In genomic region chr17:57894848-57895247, GRCh38 we compare ENCODE assay signal across 16 cellular contexts. TPM values are rescaled to one million over a fixed set of nuclear protein-coding genes. Genes with fewer than 3 reads are reported as not detected.
A peak's percentile ranks its signal among the peaks of the same experiment; 100 is the strongest.
DNase-seq lines count a peak whose midpoint lies in the region; ATAC-seq, FAIRE-seq and TF ChIP-seq lines count a peak whose summit lies in the region.
"Had no signal": no experiment of that assay in that cellular context is flagged by ENCODE, and none has a peak within 500 bp of the region (broad histone marks: within the 10 kb centered on the region; RNA-seq: fewer than 3 reads in every experiment).

No MANE protein-coding gene starts in this region.

- H3K9me3 ChIP-seq in HCT116 (ENCODE audit: control insufficient read depth in 1 of 2, insufficient read depth in 1 of 2, low read depth in 1 of 2, low read length in 2 of 2): no peaks in the 10 kb centered on the region; a peak in 1 of 4 replicates
- H3K9me3 ChIP-seq in GM12878 (replicated peaks; ENCODE audit: control insufficient read depth, insufficient read depth, low read length): no peaks in the 10 kb centered on the region
- H3K9me3 ChIP-seq in thoracic aorta: no peaks in the 10 kb centered on the region

- H3K4me2 ChIP-seq in HCT116 (ENCODE audit: low read length): peak overlapping the region; percentile 1; the same call in 1 of the 2 replicates
- no peak overlapping the region for H3K4me2 ChIP-seq in GM12878 (ENCODE audit: control insufficient read depth, insufficient read depth)

- no peaks in the 10 kb centered on the region for H3K9me2 ChIP-seq in HCT116 (ENCODE audit: insufficient read depth)

- CTCF ChIA-PET in HCT116 (lab: Charles Lee) (interaction anchor here (1.1 to 1.2 kb wide), 2 partner anchors 12 to 92 kb away, joined by 3 to 5 read pairs; no protein-coding TSS in a partner anchor), GM12878 (lab: Yijun Ruan, JAX) (interaction anchor here (0.8 to 9.4 kb wide), 7 partner anchors 34 to 652 kb away, joined by 3 to 92 read pairs (median 4); no protein-coding TSS in a partner anchor)
- CTCF ChIA-PET in activated CD4-positive, alpha-beta memory T cell treated with anti-CD3 and anti-CD28 coated beads for 36 hours (lab: Charles Lee): interaction anchor here (1.1 to 1.9 kb wide), 3 partner anchors 35 to 105 kb away, joined by 4 to 5 read pairs (median 4); no protein-coding TSS in a partner anchor

- no peaks in the 10 kb centered on the region for H3K27me3 Mint-ChIP-seq in mesothelial cell of epicardium (ENCODE audit: low read depth)
- peaks cover 2% of the 10 kb centered on the region for H3K27me3 Mint-ChIP-seq in activated CD4-positive, alpha-beta memory T cell treated with anti-CD3 and anti-CD28 coated beads for 36 hours
- H3K27me3 Mint-ChIP-seq: activated naive CD8-positive, alpha-beta T cell had no signal

- SMC1A ChIA-PET in GM12878 (lab: Charles Lee; ENCODE audit: uncharacterized antibody, unreplicated experiment): interaction anchor here (0.8 to 7.8 kb wide), 9 partner anchors 9 to 217 kb away, joined by 3 to 111 read pairs (median 4); no protein-coding TSS in a partner anchor

- H3K79me2 ChIP-seq in HCT116 (ENCODE audit: insufficient read depth, low read length) (peaks cover 38% of the 10 kb centered on the region), GM12878 (ENCODE audit: control insufficient read depth, insufficient read depth, low read length) (no peaks in the 10 kb centered on the region)

- intact Hi-C loops in HCT116 (cut with micrococcal nuclease): loop anchor here (5.0 kb wide), 1 partner anchor 57 kb away; no protein-coding TSS in a partner anchor
- intact Hi-C loops in GM12878 (cut with micrococcal nuclease; ENCODE audit: unreplicated experiment): loop anchor here (5.0 kb wide), 1 partner anchor 38 kb away; no protein-coding TSS in a partner anchor
- intact Hi-C loops in activated CD4-positive, alpha-beta memory T cell treated with anti-CD3 and anti-CD28 coated beads for 36 hours (cut with micrococcal nuclease): no loop called here

- RAD21 ChIA-PET in HCT116 (lab: Charles Lee; ENCODE audit: low non-redundant PET in 1 of 2, low total read pairs in 2 of 2, uncharacterized antibody in 2 of 2, unreplicated experiment in 2 of 2): no interaction called here
- RAD21 ChIA-PET in GM12878 (lab: Charles Lee; ENCODE audit: unreplicated experiment): interaction anchor here (1.0 to 1.7 kb wide), 4 partner anchors 34 to 105 kb away, joined by 3 read pairs; no protein-coding TSS in a partner anchor

- BruUV-seq in HCT116 (replicated peaks; lab: Mats Ljungman, UMichigan) (no TSS peak), GM12878 (replicated peaks; lab: Mats Ljungman, UMichigan) (no TSS peak)

- H2AFZ ChIP-seq in HCT116 (ENCODE audit: low read depth, low read length, poor library complexity, severe bottlenecking) (no peak overlapping the region), GM12878 (ENCODE audit: control insufficient read depth, low read depth, low read length) (no peak overlapping the region)

- DNase-seq in HCT116 (ENCODE audit: low read depth, low spot score) (no peak), GM12878 (ENCODE audit: low read depth, low spot score) (no peak), mesothelial cell of epicardium (ENCODE audit: low spot score in 2 of 2, unreplicated experiment in 2 of 2) (no peak), thoracic aorta (ENCODE audit: low spot score) (no peak), MV-4-11 (lab: John Stamatoyannopoulos, UW) (no peak), RCC 7860 (ENCODE audit: low spot score) (no peak)
- no peak for DNase-seq in activated CD4-positive, alpha-beta memory T cell treated with anti-CD3 and anti-CD28 coated beads for 36 hours
- DNase-seq: CD4-positive, alpha-beta memory T cell; EL; erythroblast; NCI-H1105 had no signal

- no peak for TF ChIP-seq CTCF in HCT116 (IDR thresholded peaks at IDR 0.05 in 2 of 3, conservative IDR thresholded peaks at IDR 0.05 in 1 of 3; ENCODE audit: borderline replicate concordance in 1 of 3, insufficient read depth in 1 of 3, low read depth in 2 of 3, low read length in 2 of 3)
- no peak for TF ChIP-seq CTCF in GM12878 (IDR thresholded peaks at IDR 0.05 in 2 of 3, conservative IDR thresholded peaks at IDR 0.05 in 1 of 3; ENCODE audit: control insufficient read depth in 2 of 3, extremely low read depth in 1 of 3, insufficient read depth in 1 of 3, low read depth in 3 of 3, low read length in 3 of 3)
- no peak for TF ChIP-seq CTCF in mesothelial cell of epicardium (IDR thresholded peaks at IDR 0.05; ENCODE audit: unreplicated experiment)
- TF ChIP-seq CTCF in thoracic aorta (IDR thresholded peaks at IDR 0.05): no peak

- no peaks in the 10 kb centered on the region for H3K9me3 Mint-ChIP-seq in mesothelial cell of epicardium
- H3K9me3 Mint-ChIP-seq in activated CD4-positive, alpha-beta memory T cell treated with anti-CD3 and anti-CD28 coated beads for 36 hours: no peaks in the 10 kb centered on the region
- H3K9me3 Mint-ChIP-seq: CD4-positive, alpha-beta memory T cell; IgD-negative memory B cell had no signal

- WGBS in GM12878 (ENCODE audit: insufficient coverage, insufficient replicate concordance, low lambda C conversion rate, missing lambda C conversion rate): 18% methylated on average over 1 of the region's 1 CpG

- H4K20me1 ChIP-seq in HCT116 (ENCODE audit: insufficient read depth): no peaks in the 10 kb centered on the region
- H4K20me1 ChIP-seq in GM12878 (ENCODE audit: control insufficient read depth, insufficient read depth): no peaks in the 10 kb centered on the region; the same call in 1 of the 2 replicates

- no peak for ATAC-seq in HCT116
- ATAC-seq in GM12878: peak; percentile 38
- ATAC-seq in thoracic aorta (ENCODE audit: insufficient number of reproducible peaks, low FRiP score, low read depth): no peak
- ATAC-seq in HG03457 (IDR thresholded peaks at IDR 0.05; ENCODE audit: unreplicated experiment): no peak

- H3K27me3 ChIP-seq in HCT116 (ENCODE audit: insufficient read depth, low read length) (no peaks in the 10 kb centered on the region), GM12878 (replicated peaks in 1 of 2; ENCODE audit: control insufficient read depth in 2 of 2, insufficient read depth in 2 of 2, low read length in 1 of 2) (no peaks in the 10 kb centered on the region), thoracic aorta (replicated peaks; ENCODE audit: insufficient read depth) (no peaks in the 10 kb centered on the region)

- H3K4me1 Mint-ChIP-seq in mesothelial cell of epicardium: peaks cover 50% of the 10 kb centered on the region
- H3K4me1 Mint-ChIP-seq in activated CD4-positive, alpha-beta memory T cell treated with anti-CD3 and anti-CD28 coated beads for 36 hours (ENCODE audit: low read depth): no peaks in the 10 kb centered on the region

- H3K36me3 ChIP-seq in HCT116 (ENCODE audit: control insufficient read depth in 1 of 2, insufficient read depth in 2 of 2, low read length in 2 of 2): no peaks in the 10 kb centered on the region; a peak in 1 of 4 replicates
- no peaks in the 10 kb centered on the region for H3K36me3 ChIP-seq in GM12878 (ENCODE audit: control insufficient read depth in 2 of 2, insufficient read depth in 2 of 2, low read length in 1 of 2)
- no peaks in the 10 kb centered on the region for H3K36me3 ChIP-seq in thoracic aorta

- no peak for TF ChIP-seq EP300 in GM12878 (IDR thresholded peaks at IDR 0.05; ENCODE audit: borderline replicate concordance in 1 of 2, control insufficient read depth in 1 of 2, low read depth in 2 of 2, low read length in 2 of 2)

- H3K27ac ChIP-seq in HCT116 (ENCODE audit: low read depth, low read length): no peak overlapping the region
- no peak overlapping the region for H3K27ac ChIP-seq in GM12878 (ENCODE audit: control insufficient read depth, insufficient read depth)
- peak overlapping the region; percentile 93 to 100 for H3K27ac ChIP-seq in thoracic aorta

- POLR2A ChIA-PET in HCT116 (lab: Charles Lee) (interaction anchor here (1.2 kb wide), 1 partner anchor 59 kb away, joined by 3 read pairs; no protein-coding TSS in a partner anchor), GM12878 (lab: Charles Lee) (no interaction called here)
- POLR2A ChIA-PET in activated CD4-positive, alpha-beta memory T cell treated with anti-CD3 and anti-CD28 coated beads for 36 hours (lab: Charles Lee): no interaction called here

- peak overlapping the region; percentile 67 for H3K27ac Mint-ChIP-seq in mesothelial cell of epicardium
- no peak overlapping the region for H3K27ac Mint-ChIP-seq in activated CD4-positive, alpha-beta memory T cell treated with anti-CD3 and anti-CD28 coated beads for 36 hours
- H3K27ac Mint-ChIP-seq: activated naive CD8-positive, alpha-beta T cell; CD4-positive, alpha-beta memory T cell; IgD-negative memory B cell had no signal

- H3K9ac ChIP-seq in HCT116 (ENCODE audit: low read length) (peak overlapping the region; percentile 62; the same call in 1 of the 2 replicates), GM12878 (ENCODE audit: control insufficient read depth, insufficient read depth, low read length) (no peak overlapping the region)

- no peak overlapping the region for H3K4me3 Mint-ChIP-seq in mesothelial cell of epicardium
- no peak overlapping the region for H3K4me3 Mint-ChIP-seq in activated CD4-positive, alpha-beta memory T cell treated with anti-CD3 and anti-CD28 coated beads for 36 hours
- H3K4me3 Mint-ChIP-seq: activated naive CD8-positive, alpha-beta T cell; CD4-positive, alpha-beta memory T cell; IgD-negative memory B cell had no signal

- TF ChIP-seq RAD21 in HCT116 (IDR thresholded peaks at IDR 0.05; ENCODE audit: low read depth): no peak
- no peak for TF ChIP-seq RAD21 in GM12878 (IDR thresholded peaks at IDR 0.05; ENCODE audit: insufficient read depth, low read depth, low read length)

- H3K36me3 Mint-ChIP-seq in mesothelial cell of epicardium: no peaks in the 10 kb centered on the region
- no peaks in the 10 kb centered on the region for H3K36me3 Mint-ChIP-seq in activated CD4-positive, alpha-beta memory T cell treated with anti-CD3 and anti-CD28 coated beads for 36 hours
- H3K36me3 Mint-ChIP-seq: activated naive CD8-positive, alpha-beta T cell; CD4-positive, alpha-beta memory T cell; IgD-negative memory B cell had no signal

- FAIRE-seq in GM12878 (lab: Jason Lieb, UNC) (peak; percentile 68), RCC 7860 (lab: Jason Lieb, UNC) (no peak)
- FAIRE-seq: GM19239, TTC549 had no signal

- TF ChIP-seq POLR2A in HCT116 (IDR thresholded peaks at IDR 0.05; ENCODE audit: borderline replicate concordance, extremely low read depth, insufficient read depth, insufficient read length): no peak
- no peak for TF ChIP-seq POLR2A in GM12878 (IDR thresholded peaks at IDR 0.05; ENCODE audit: low read depth, low read length)

- in situ Hi-C loops in GM12878 (cut with MboI): loop anchor here (10.0 kb wide), 1 partner anchor 100 kb away; no protein-coding TSS in a partner anchor

- H3K4me3 ChIP-seq in HCT116 (replicated peaks in 1 of 2; ENCODE audit: low read depth in 1 of 2, low read length in 2 of 2) (no peak overlapping the region), GM12878 (no peak overlapping the region), thoracic aorta (no peak overlapping the region)

- H3K4me1 ChIP-seq in HCT116 (ENCODE audit: control insufficient read depth in 1 of 2, insufficient read depth in 2 of 2, low read length in 2 of 2): peaks cover 81 to 87% of the 10 kb centered on the region in 2 experiments
- peaks cover 27% of the 10 kb centered on the region for H3K4me1 ChIP-seq in GM12878 (ENCODE audit: control insufficient read depth, insufficient read depth, low read length)
- H3K4me1 ChIP-seq in thoracic aorta (ENCODE audit: control insufficient read depth in 1 of 2, low read depth in 2 of 2): peaks cover 47 to 87% of the 10 kb centered on the region in 2 donors

RNA-seq across cellular contexts. Expression of gene MRPS23, which starts 45.0 kb away (rescaled TPM):
- total RNA-seq in HCT116 (2021; ENCODE audit: unreplicated experiment) (109 TPM), GM12878 (2014; rRNA removed) (52.0 and 65.3 TPM in 2 replicates), GM12878 (2014; rRNA removed; fragmentation: Illumina TruSeq; extraction: Trizol) (74.9 and 87.0 TPM in 2 replicates), GM12878 (2021) (69.0 and 76.8 TPM in 2 replicates), mesothelial cell of epicardium (39.9 to 44.5 TPM (median 42.1 TPM) in 3 replicates), thoracic aorta (10 to 100 TPM; 16.2 to 16.6 TPM)
- polyA plus RNA-seq in HCT116 (2012): 69.5 and 101 TPM in 2 replicates
- total RNA-seq in GM12878 (2013; cell fraction: nucleolus; rRNA removed): 29.8 and 30.2 TPM in 2 replicates
- polyA plus RNA-seq in GM12878 (2011; ENCODE audit: low read depth): 41.5 TPM
- polyA plus RNA-seq in GM12878 (2011; rRNA removed) (76.8 and 84.7 TPM in 2 replicates), GM12878 (2014; fragmentation: Illumina TruSeq; extraction: Trizol) (51.8 and 75.0 TPM in 2 replicates), GM12878 (2014; fragmentation: Nextera tagmentation; extraction: Ambion mirVana) (100 to 1,000 TPM; 186 to 237 TPM), GM12878 (2014; rRNA removed) (88.9 and 95.3 TPM in 2 replicates), GM12878 (2016; fragmentation: Nextera tagmentation; extraction: Ambion mirVana) (100 to 1,000 TPM; 116 to 120 TPM)
- polyA plus RNA-seq in GM12878 (2011; cell fraction: cytosol; rRNA removed): 40.3 and 58.5 TPM in 2 replicates
- 32.9 and 47.2 TPM in 2 replicates for polyA plus RNA-seq in GM12878 (2011; cell fraction: nucleus; rRNA removed)
- polyA plus RNA-seq in GM12878 (2012): 41.4 and 49.7 TPM in 2 replicates
- 18.6 and 25.4 TPM in 2 replicates for polyA minus RNA-seq in GM12878 (2011; rRNA and poly(A)+ RNA removed)
- 5.7 and 8.6 TPM in 2 replicates for polyA minus RNA-seq in GM12878 (2011; cell fraction: cytosol; rRNA and poly(A)+ RNA removed)
- polyA minus RNA-seq in GM12878 (2011; cell fraction: nucleus; rRNA and poly(A)+ RNA removed): 13.5 and 23.5 TPM in 2 replicates
- total RNA-seq in activated CD4-positive, alpha-beta memory T cell treated with anti-CD3 and anti-CD28 coated beads for 36 hours: 10 to 100 TPM; 58.2 to 64.1 TPM

Comparison
In these comparisons a context has a peak if more than half of its experiments do, and no peak if none do; other contexts are left out.
1. H3K27ac ChIP-seq: peak in thoracic aorta (2 of 2); none in HCT116 (single experiment) and GM12878 (single experiment).